Comparison of ENCODE assay signal across 8 cellular contexts in the genomic region with DNA sequence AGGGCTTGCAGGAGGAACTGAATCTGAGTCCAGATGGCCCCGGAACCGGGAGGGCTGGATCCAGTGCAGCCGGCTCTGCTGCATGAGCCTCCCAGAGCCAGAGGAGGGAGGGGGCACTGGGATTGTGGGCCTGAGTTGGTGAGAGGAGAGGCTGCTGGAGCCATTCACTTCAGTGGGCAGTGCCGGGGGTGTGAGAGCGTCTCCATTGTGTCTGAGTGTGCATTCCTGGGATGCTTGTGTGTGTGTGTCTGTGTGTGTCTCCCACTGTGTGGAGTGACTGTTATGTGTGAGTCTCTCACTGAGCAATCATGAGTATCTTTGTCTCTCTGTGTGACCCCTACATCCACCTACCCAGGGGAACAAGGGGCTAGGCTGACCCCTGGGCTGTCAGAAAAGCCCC. TPM values are rescaled to one million over a fixed set of nuclear protein-coding genes. Genes with fewer than 3 reads are reported as not detected.
A peak's percentile ranks its signal among the peaks of the same experiment; 100 is the strongest.
DNase-seq lines count a peak whose midpoint lies in the region; ATAC-seq, FAIRE-seq and TF ChIP-seq lines count a peak whose summit lies in the region.
"Not testable (repeated sequence)": the region's sequence is repeated elsewhere in the genome, so short reads cannot be mapped to it uniquely, and the experiment has no call there.

No MANE protein-coding gene starts in this region.

- not testable (repeated sequence) for H4K20me1 ChIP-seq in GM23338 (replicated peaks; ENCODE audit: insufficient read depth); IMR-90 (ENCODE audit: insufficient read depth, low read length); astrocyte (ENCODE audit: insufficient read depth, low read length); H1 (replicated peaks in 1 of 2; ENCODE audit: control insufficient read depth in 1 of 2, insufficient read depth in 2 of 2, low read length in 2 of 2); HepG2 (ENCODE audit: insufficient read depth, low read length)

- not testable (repeated sequence) for H3K9me3 Mint-ChIP-seq in GM23338; astrocyte (ENCODE audit: unreplicated experiment); type B pancreatic cell

- not testable (repeated sequence) for H2AK5ac ChIP-seq in IMR-90 (ENCODE audit: low read depth, low read length); H1 (ENCODE audit: low read depth, low read length)

- intact Hi-C loops in IMR-90 (cut with micrococcal nuclease); right cardiac atrium (cut with DNase I); HepG2 (cut with micrococcal nuclease; ENCODE audit: unreplicated experiment): not testable (repeated sequence)

- peak; percentile 98 for FAIRE-seq in astrocyte (lab: Jason Lieb, UNC)
- FAIRE-seq in H1 (lab: Jason Lieb, UNC), result peak; percentile 77
- FAIRE-seq in HepG2 (lab: Jason Lieb, UNC), result not testable (repeated sequence)

- TF ChIP-seq CTCF in GM23338 (conservative IDR thresholded peaks at IDR 0.05; ENCODE audit: low read depth in 2 of 2); IMR-90 (conservative IDR thresholded peaks at IDR 0.05; ENCODE audit: low read depth, low read length); RWPE2 (IDR thresholded peaks at IDR 0.05; ENCODE audit: poor library complexity, severe bottlenecking); astrocyte (IDR thresholded peaks at IDR 0.05; ENCODE audit: insufficient read depth, low read depth, low read length); H1 (IDR thresholded peaks at IDR 0.05; ENCODE audit: control extremely low read depth in 1 of 3, insufficient read depth in 1 of 3, low read depth in 1 of 3, low read length in 3 of 3); HepG2 (CRISPR knock-in tag; IDR thresholded peaks at IDR 0.05); type B pancreatic cell (conservative IDR thresholded peaks at IDR 0.05): not testable (repeated sequence)

- not testable (repeated sequence) for H3K4me2 ChIP-seq in GM23338; IMR-90 (ENCODE audit: low read depth, low read length); astrocyte (ENCODE audit: low read length); H1 (ENCODE audit: insufficient read depth in 1 of 2, low read depth in 2 of 2, low read length in 2 of 2); HepG2 (ENCODE audit: low read depth, low read length)

- not testable (repeated sequence) for TF ChIP-seq RAD21 in IMR-90 (IDR thresholded peaks at IDR 0.05; ENCODE audit: low read length); H1 (IDR thresholded peaks at IDR 0.05 in 1 of 2, conservative IDR thresholded peaks at IDR 0.05 in 1 of 2; ENCODE audit: low read depth in 2 of 2, low read length in 2 of 2); HepG2 (CRISPR knock-in tag; IDR thresholded peaks at IDR 0.05)

- H3K18ac ChIP-seq in IMR-90 (ENCODE audit: low read depth, low read length); H1 (ENCODE audit: extremely low read depth, low read length): not testable (repeated sequence)

- not testable (repeated sequence) for H3K56ac ChIP-seq in IMR-90 (ENCODE audit: extremely low read depth, insufficient read depth, low read length); H1 (replicated peaks; ENCODE audit: insufficient read length, low read depth, low read length)

- not testable (repeated sequence) for H3K27me3 Mint-ChIP-seq in GM23338 (ENCODE audit: insufficient read depth, low read depth, poor library complexity); astrocyte (ENCODE audit: low read depth, unreplicated experiment); type B pancreatic cell

- not testable (repeated sequence) for H3K4ac ChIP-seq in IMR-90 (ENCODE audit: low read depth, low read length); H1 (replicated peaks; ENCODE audit: insufficient read length, low read depth, low read length)

- not testable (repeated sequence) for H3K9ac ChIP-seq in IMR-90 (ENCODE audit: low read depth, low read length); astrocyte (ENCODE audit: low read length); H1 (replicated peaks in 1 of 4; ENCODE audit: extremely low read depth in 1 of 4, low read depth in 3 of 4, low read length in 3 of 4); HepG2 (ENCODE audit: insufficient read depth, low read depth, low read length)

- not testable (repeated sequence) for BruUV-seq in IMR-90 (replicated peaks; lab: Mats Ljungman, UMichigan); HepG2 (replicated peaks; lab: Mats Ljungman, UMichigan)

- DNase-seq in GM23338 (ENCODE audit: low spot score); IMR-90; RWPE2 (ENCODE audit: low spot score); astrocyte (ENCODE audit: low read depth); H1 (ENCODE audit: low read depth in 1 of 2, low spot score in 2 of 2); right cardiac atrium; HepG2 (ENCODE audit: low spot score); type B pancreatic cell (ENCODE audit: extremely low spot score, unreplicated experiment): not testable (repeated sequence)

- H4K5ac ChIP-seq in IMR-90 (ENCODE audit: low read depth, low read length); H1 (ENCODE audit: insufficient read length, low read depth, low read length): not testable (repeated sequence)

- ATAC-seq in GM23338, result peak; percentile 56
- ATAC-seq in IMR-90 (ENCODE audit: low read depth), result peak; percentile 61
- 0 out of 3 replicates have a peak, but pooled peaks have one; percentile 6 for ATAC-seq in RWPE2 (ENCODE audit: low read depth)
- peak; percentile 2 to 6 for ATAC-seq in right cardiac atrium
- ATAC-seq in HepG2, result not testable (repeated sequence)

- H3K4me1 Mint-ChIP-seq in GM23338; astrocyte (ENCODE audit: low read depth, unreplicated experiment); type B pancreatic cell (ENCODE audit: unreplicated experiment): not testable (repeated sequence)

- H3K23ac ChIP-seq in IMR-90 (ENCODE audit: low read depth, low read length); H1 (ENCODE audit: insufficient read length): not testable (repeated sequence)

- dilution Hi-C loops in IMR-90 (cut with HindIII; ENCODE audit: low sequenced_read_pairs, unreplicated experiment), result not testable (repeated sequence)

- H2BK5ac ChIP-seq in IMR-90 (ENCODE audit: low read depth, low read length, poor library complexity, severe bottlenecking); H1 (ENCODE audit: low read depth, low read length): not testable (repeated sequence)

- not testable (repeated sequence) for H2BK15ac ChIP-seq in IMR-90 (ENCODE audit: low read depth, low read length); H1 (ENCODE audit: low read length)

- H3K14ac ChIP-seq in IMR-90 (replicated peaks; ENCODE audit: low read depth, low read length); H1 (ENCODE audit: insufficient read length): not testable (repeated sequence)

- not testable (repeated sequence) for TF ChIP-seq EP300 in H1 (IDR thresholded peaks at IDR 0.05; ENCODE audit: borderline replicate concordance in 1 of 2, low read depth in 2 of 2, low read length in 2 of 2); HepG2 (IDR thresholded peaks at IDR 0.05; ENCODE audit: low read depth in 2 of 2, low read length in 2 of 2); HepG2 (CRISPR knock-in tag; IDR thresholded peaks at IDR 0.05; ENCODE audit: borderline replicate concordance)

- not testable (repeated sequence) for H3K4me1 ChIP-seq in GM23338 (ENCODE audit: insufficient read depth); IMR-90 (ENCODE audit: control insufficient read depth, insufficient read depth, low read length); RWPE2 (ENCODE audit: insufficient read depth, poor library complexity, severe bottlenecking); astrocyte (ENCODE audit: insufficient read depth, low read length); H1 (replicated peaks in 1 of 4; ENCODE audit: control insufficient read depth in 3 of 4, insufficient read depth in 4 of 4, low read length in 3 of 4); right cardiac atrium (ENCODE audit: control insufficient read depth, insufficient read depth, low read length); HepG2 (ENCODE audit: insufficient read depth, low read length)

- not testable (repeated sequence) for H3K4me3 ChIP-seq in GM23338; IMR-90 (ENCODE audit: insufficient read depth, low read depth, low read length); RWPE2 (ENCODE audit: severe bottlenecking); astrocyte (ENCODE audit: insufficient read depth, low read depth, low read length); H1 (ENCODE audit: extremely low read depth in 1 of 4, insufficient read depth in 2 of 4, low read depth in 3 of 4, low read length in 4 of 4); right cardiac atrium (ENCODE audit: low read length); HepG2 (replicated peaks in 1 of 3; ENCODE audit: insufficient read depth in 1 of 3, low read depth in 2 of 3, low read length in 3 of 3)

- POLR2A ChIA-PET in IMR-90 (lab: Charles Lee; ENCODE audit: unreplicated experiment); H1 (lab: Charles Lee; ENCODE audit: partially characterized antibody); HepG2 (lab: Yijun Ruan, JAX): not testable (repeated sequence)

- H3K23me2 ChIP-seq in H1 (ENCODE audit: low read depth, low read length), result not testable (repeated sequence)

- not testable (repeated sequence) for H3K79me1 ChIP-seq in IMR-90 (ENCODE audit: low read depth in 1 of 2, low read length in 2 of 2); H1 (ENCODE audit: low read depth, low read length)

- H3K79me2 ChIP-seq in GM23338 (replicated peaks; ENCODE audit: insufficient read depth); astrocyte (ENCODE audit: insufficient read depth, low read length); H1 (ENCODE audit: control insufficient read depth in 1 of 2, insufficient read depth in 2 of 2, low read length in 2 of 2); HepG2 (ENCODE audit: insufficient read depth, low read length): not testable (repeated sequence)

- not testable (repeated sequence) for H3K36me3 Mint-ChIP-seq in GM23338 (ENCODE audit: low read depth); astrocyte (ENCODE audit: low read depth, unreplicated experiment); type B pancreatic cell

- not testable (repeated sequence) for H3K9me1 ChIP-seq in IMR-90 (ENCODE audit: insufficient read depth, low read length)

- not testable (repeated sequence) for H3K27ac Mint-ChIP-seq in GM23338
- peak overlapping the region; percentile 47 for H3K27ac Mint-ChIP-seq in astrocyte (ENCODE audit: unreplicated experiment)
- H3K27ac Mint-ChIP-seq in type B pancreatic cell, result peak overlapping the region; percentile 77

- WGBS in IMR-90 (ENCODE audit: extremely low coverage in 2 of 2, insufficient read length in 1 of 2), 2 experiments, result no CpG with 5 or more reads among the region's 5 CpGs
- WGBS in H1 (ENCODE audit: extremely low coverage in 1 of 2, insufficient coverage in 1 of 2, insufficient read length in 1 of 2, insufficient replicate concordance in 2 of 2, low coverage in 1 of 2, low lambda C conversion rate in 2 of 2, missing lambda C conversion rate in 1 of 2), 2 experiments, result no CpG with 5 or more reads among the region's 5 CpGs
- 32% methylated on average over 2 of the region's 5 CpGs for WGBS in right cardiac atrium
- WGBS in HepG2 (ENCODE audit: low lambda C conversion rate), result 50% methylated on average over 1 of the region's 5 CpGs

- H3F3A ChIP-seq in GM23338 (replicated peaks; ENCODE audit: low read depth), result not testable (repeated sequence)

- not testable (repeated sequence) for H2BK12ac ChIP-seq in H1 (ENCODE audit: low read depth, low read length)

- H3K9me2 ChIP-seq in GM23338 (ENCODE audit: insufficient read depth), result not testable (repeated sequence)

- not testable (repeated sequence) for H4K91ac ChIP-seq in IMR-90 (ENCODE audit: insufficient read depth, low read depth, low read length); H1 (replicated peaks; ENCODE audit: insufficient read length, low read length)

- H4K8ac ChIP-seq in IMR-90 (ENCODE audit: low read depth in 2 of 2, low read length in 2 of 2); H1 (ENCODE audit: extremely low read depth, insufficient read depth, low read length): not testable (repeated sequence)

- CTCF ChIA-PET in IMR-90 (lab: Yijun Ruan, JAX); H1 (lab: Charles Lee; ENCODE audit: partially characterized antibody); HepG2 (lab: Yijun Ruan, JAX; ENCODE audit: low intra/inter-chr PET ratio, low total read pairs): not testable (repeated sequence)

- H3K27me3 ChIP-seq in GM23338 (ENCODE audit: insufficient read depth); IMR-90 (ENCODE audit: control insufficient read depth, insufficient read depth, low read length); RWPE2 (ENCODE audit: insufficient read depth, poor library complexity, severe bottlenecking); astrocyte (ENCODE audit: insufficient read depth, low read length); H1 (replicated peaks in 1 of 4; ENCODE audit: control insufficient read depth in 3 of 4, extremely low read depth in 1 of 4, insufficient read depth in 3 of 4, low read length in 3 of 4); right cardiac atrium (ENCODE audit: control insufficient read depth, insufficient read depth); HepG2 (ENCODE audit: control insufficient read depth in 1 of 2, insufficient read depth in 2 of 2, low read length in 2 of 2): not testable (repeated sequence)

- not testable (repeated sequence) for H2AFZ ChIP-seq in GM23338; IMR-90 (replicated peaks; ENCODE audit: low read length, poor library complexity); astrocyte (ENCODE audit: low read depth, low read length); H1 (ENCODE audit: low read length); HepG2 (ENCODE audit: low read length)

- H3K27ac ChIP-seq in GM23338 (ENCODE audit: low read depth); IMR-90 (ENCODE audit: insufficient read depth, low read length); RWPE2 (ENCODE audit: poor library complexity, severe bottlenecking); astrocyte (ENCODE audit: low read depth, low read length); H1 (ENCODE audit: low read depth, low read length); right cardiac atrium (ENCODE audit: low read length); HepG2 (ENCODE audit: extremely low read length, insufficient read depth, low read length): not testable (repeated sequence)

- in situ Hi-C loops in IMR-90 (cut with MboI; ENCODE audit: low sequenced_read_pairs); HepG2 (cut with HindIII; ENCODE audit: extremely low pct_ligation_motif_present, low pct_unique_long_range_greater_than_20kb): not testable (repeated sequence)

- H3K9me3 ChIP-seq in IMR-90 (ENCODE audit: control insufficient read depth, insufficient read depth, low read length); RWPE2 (ENCODE audit: severe bottlenecking); astrocyte (ENCODE audit: insufficient read depth, low read depth, low read length); H1 (ENCODE audit: insufficient read depth in 2 of 2, low read depth in 1 of 2, low read length in 1 of 2); right cardiac atrium (ENCODE audit: control insufficient read depth, low read length); HepG2 (ENCODE audit: low read length): not testable (repeated sequence)

- H2AK9ac ChIP-seq in IMR-90 (replicated peaks; ENCODE audit: low read depth, low read length, poor library complexity), result not testable (repeated sequence)

- H3K36me3 ChIP-seq in GM23338 (ENCODE audit: insufficient read depth); IMR-90 (ENCODE audit: control insufficient read depth, insufficient read depth, low read length); RWPE2 (ENCODE audit: low read depth); astrocyte (ENCODE audit: insufficient read depth, low read length); H1 (ENCODE audit: control insufficient read depth in 2 of 4, insufficient read depth in 4 of 4, low read length in 3 of 4); HepG2 (replicated peaks in 1 of 2; ENCODE audit: control insufficient read depth in 1 of 2, insufficient read depth in 2 of 2, low read length in 2 of 2): not testable (repeated sequence)

- not testable (repeated sequence) for H3K4me3 Mint-ChIP-seq in GM23338; astrocyte (ENCODE audit: unreplicated experiment); type B pancreatic cell

- not testable (repeated sequence) for H2BK120ac ChIP-seq in IMR-90 (ENCODE audit: low read depth, low read length); H1 (replicated peaks; ENCODE audit: low read depth, low read length)

- not testable (repeated sequence) for TF ChIP-seq POLR2A in IMR-90 (IDR thresholded peaks at IDR 0.05; ENCODE audit: low read depth, low read length); H1 (IDR thresholded peaks at IDR 0.05; ENCODE audit: control extremely low read depth in 1 of 2, low read depth in 2 of 2, low read length in 2 of 2); HepG2 (IDR thresholded peaks at IDR 0.05; ENCODE audit: insufficient read depth in 1 of 2, low read depth in 2 of 2, low read length in 2 of 2)

- H2BK20ac ChIP-seq in IMR-90 (ENCODE audit: low read depth, low read length); H1 (ENCODE audit: low read length): not testable (repeated sequence)

RNA-seq across cellular contexts. Expression of gene GRAP, which starts 17.0 kb away (rescaled TPM):
- total RNA-seq in GM23338 (2014; rRNA removed; shearing (Covaris generic)), result 0.24 and 0.27 TPM in 2 replicates
- polyA plus RNA-seq in GM23338 (2016; fragmentation: Nextera tagmentation; extraction: Ambion mirVana) (0.47 TPM in 1 of 2 replicates, not detected in the other), IMR-90 (2012; rRNA removed) (0.13 and 0.14 TPM in 2 replicates), H1 (2011; rRNA removed) (0.18 and 0.24 TPM in 2 replicates), right cardiac atrium (2.3 TPM), HepG2 (2011; rRNA removed) (1.6 and 1.7 TPM in 2 replicates)
- total RNA-seq in IMR-90 (2012; rRNA removed) (under 0.01 TPM in 1 of 2 replicates, not detected in the other), astrocyte (0.30 and 0.38 TPM in 2 replicates), right cardiac atrium (1 to 10 TPM; 2.8 to 4.1 (median 3.6) TPM), HepG2 (2016; rRNA removed; fragmentation: Illumina TruSeq; extraction: Trizol) (0.77 and 0.90 TPM in 2 replicates), type B pancreatic cell (ENCODE audit: low replicate concordance) (0.22 TPM in 1 of 2 replicates, not detected in the other)
- polyA plus RNA-seq in IMR-90 (2012; cell fraction: cytosol; rRNA removed), result 0.05 TPM in 1 of 2 replicates, not detected in the other
- 0.14 and 0.22 TPM in 2 replicates for polyA plus RNA-seq in IMR-90 (2012; cell fraction: nucleus; rRNA removed; ENCODE audit: low replicate concordance)
- 0.24 and 0.29 TPM in 2 replicates for total RNA-seq in H1 (2021; fragmentation: NEBNext Ultra II Directional; extraction: Animal tissue kit (Norgen Biotek cat#: 25700))
- 0.23 TPM for polyA plus RNA-seq in H1 (2011; cell fraction: cytosol; rRNA removed)
- polyA plus RNA-seq in H1 (2011; cell fraction: nucleus; rRNA removed), result 0.93 TPM
- 0.16 to 0.19 TPM in 2 of 4 replicates, not detected in the others for polyA plus RNA-seq in H1 (2012, experiment 1 of 2)
- 0.17 TPM for polyA plus RNA-seq in H1 (2012, experiment 2 of 2)
- 0.43 TPM for polyA plus RNA-seq in H1 (2013, experiment 1 of 2)
- 0.24 TPM for polyA plus RNA-seq in H1 (2013, experiment 2 of 2)
- polyA minus RNA-seq in H1 (2011; rRNA and poly(A)+ RNA removed), result 0.19 TPM in 1 of 2 replicates, not detected in the other
- not detected for polyA minus RNA-seq in H1 (2011; cell fraction: cytosol; rRNA and poly(A)+ RNA removed)
- polyA minus RNA-seq in H1 (2011; cell fraction: nucleus; rRNA and poly(A)+ RNA removed), result 1.00 TPM
- total RNA-seq in HepG2 (2016; cell fraction: cytosol; rRNA removed; fragmentation: Illumina TruSeq; extraction: Trizol; ENCODE audit: low read depth), result 0.10 and 0.35 TPM in 2 replicates
- total RNA-seq in HepG2 (2016; cell fraction: insoluble cytoplasmic fraction; rRNA removed; fragmentation: Illumina TruSeq; extraction: Trizol), result 0.76 and 1.1 TPM in 2 replicates
- 0.31 and 0.69 TPM in 2 replicates for total RNA-seq in HepG2 (2016; cell fraction: membrane; rRNA removed; fragmentation: Illumina TruSeq; extraction: Trizol)
- 0.31 and 0.60 TPM in 2 replicates for total RNA-seq in HepG2 (2016; cell fraction: nucleus; rRNA removed; fragmentation: Illumina TruSeq; extraction: Trizol)
- polyA plus RNA-seq in HepG2 (2011; cell fraction: cytosol; rRNA removed), result 0.79 and 2.2 TPM in 2 replicates
- polyA plus RNA-seq in HepG2 (2011; cell fraction: nucleus; rRNA removed), result 1.8 and 2.6 TPM in 2 replicates
- polyA plus RNA-seq in HepG2 (2012), result 0.37 and 0.85 TPM in 2 replicates
- polyA plus RNA-seq in HepG2 (2016; cell fraction: cytosol; fragmentation: Illumina TruSeq; extraction: Trizol; ENCODE audit: low read depth), result 0.12 and 0.14 TPM in 2 replicates
- 0.44 and 0.88 TPM in 2 replicates for polyA plus RNA-seq in HepG2 (2016; cell fraction: insoluble cytoplasmic fraction; fragmentation: Illumina TruSeq; extraction: Trizol; ENCODE audit: low read depth)
- 0.29 and 0.35 TPM in 2 replicates for polyA plus RNA-seq in HepG2 (2016; cell fraction: membrane; fragmentation: Illumina TruSeq; extraction: Trizol; ENCODE audit: low read depth)
- 1.00 and 1.2 TPM in 2 replicates for polyA plus RNA-seq in HepG2 (2016; cell fraction: nucleus; fragmentation: Illumina TruSeq; extraction: Trizol; ENCODE audit: insufficient read depth, low read depth)
- 0.16 and 2.7 TPM in 2 replicates for polyA minus RNA-seq in HepG2 (2011; rRNA and poly(A)+ RNA removed; ENCODE audit: low replicate concordance)
- 0.49 and 0.79 TPM in 2 replicates for polyA minus RNA-seq in HepG2 (2011; cell fraction: cytosol; rRNA and poly(A)+ RNA removed)
- 0.75 and 0.90 TPM in 2 replicates for polyA minus RNA-seq in HepG2 (2011; cell fraction: nucleus; rRNA and poly(A)+ RNA removed)

RNA-seq across cellular contexts. Expression of gene FAM83G, which starts 25.2 kb away (rescaled TPM):
- 44.5 and 46.6 TPM in 2 replicates for total RNA-seq in GM23338 (2014; rRNA removed; shearing (Covaris generic))
- polyA plus RNA-seq in GM23338 (2016; fragmentation: Nextera tagmentation; extraction: Ambion mirVana) (7.6 and 8.5 TPM in 2 replicates), IMR-90 (2012; rRNA removed) (12.6 and 14.1 TPM in 2 replicates), H1 (2011; rRNA removed) (15.4 and 21.3 TPM in 2 replicates), right cardiac atrium (18.7 TPM), HepG2 (2011; rRNA removed) (13.7 and 21.2 TPM in 2 replicates)
- total RNA-seq in IMR-90 (2012; rRNA removed) (9.5 and 10.3 TPM in 2 replicates), astrocyte (10.6 and 12.9 TPM in 2 replicates), right cardiac atrium (10 to 100 TPM; 27.7 to 40.2 (median 30.3) TPM), HepG2 (2016; rRNA removed; fragmentation: Illumina TruSeq; extraction: Trizol) (14.0 and 18.6 TPM in 2 replicates), type B pancreatic cell (ENCODE audit: low replicate concordance) (8.3 and 18.5 TPM in 2 replicates)
- polyA plus RNA-seq in IMR-90 (2012; cell fraction: cytosol; rRNA removed), result 7.5 and 10.0 TPM in 2 replicates
- 16.3 and 36.3 TPM in 2 replicates for polyA plus RNA-seq in IMR-90 (2012; cell fraction: nucleus; rRNA removed; ENCODE audit: low replicate concordance)
- total RNA-seq in H1 (2021; fragmentation: NEBNext Ultra II Directional; extraction: Animal tissue kit (Norgen Biotek cat#: 25700)), result 28.7 and 29.0 TPM in 2 replicates
- 14.3 TPM for polyA plus RNA-seq in H1 (2011; cell fraction: cytosol; rRNA removed)
- polyA plus RNA-seq in H1 (2011; cell fraction: nucleus; rRNA removed), result 29.6 TPM
- polyA plus RNA-seq in H1 (2012, experiment 1 of 2), result 13.8 to 20.5 TPM (median 18.5 TPM) in 4 replicates
- polyA plus RNA-seq in H1 (2012, experiment 2 of 2), result 20.3 TPM
- polyA plus RNA-seq in H1 (2013, experiment 1 of 2), result 13.9 TPM
- 13.4 TPM for polyA plus RNA-seq in H1 (2013, experiment 2 of 2)
- 20.1 and 21.0 TPM in 2 replicates for polyA minus RNA-seq in H1 (2011; rRNA and poly(A)+ RNA removed)
- polyA minus RNA-seq in H1 (2011; cell fraction: cytosol; rRNA and poly(A)+ RNA removed), result 21.6 TPM
- polyA minus RNA-seq in H1 (2011; cell fraction: nucleus; rRNA and poly(A)+ RNA removed), result 22.7 TPM
- 3.1 and 3.2 TPM in 2 replicates for total RNA-seq in HepG2 (2016; cell fraction: cytosol; rRNA removed; fragmentation: Illumina TruSeq; extraction: Trizol; ENCODE audit: low read depth)
- 11.3 and 19.1 TPM in 2 replicates for total RNA-seq in HepG2 (2016; cell fraction: insoluble cytoplasmic fraction; rRNA removed; fragmentation: Illumina TruSeq; extraction: Trizol)
- total RNA-seq in HepG2 (2016; cell fraction: membrane; rRNA removed; fragmentation: Illumina TruSeq; extraction: Trizol), result 8.0 and 8.1 TPM in 2 replicates
- 19.9 and 21.9 TPM in 2 replicates for total RNA-seq in HepG2 (2016; cell fraction: nucleus; rRNA removed; fragmentation: Illumina TruSeq; extraction: Trizol)
- polyA plus RNA-seq in HepG2 (2011; cell fraction: cytosol; rRNA removed), result 9.8 and 12.5 TPM in 2 replicates
- 62.7 and 63.6 TPM in 2 replicates for polyA plus RNA-seq in HepG2 (2011; cell fraction: nucleus; rRNA removed)
- 9.6 and 14.4 TPM in 2 replicates for polyA plus RNA-seq in HepG2 (2012)
- polyA plus RNA-seq in HepG2 (2016; cell fraction: cytosol; fragmentation: Illumina TruSeq; extraction: Trizol; ENCODE audit: low read depth), result 1.4 and 1.5 TPM in 2 replicates
- 10.4 and 12.3 TPM in 2 replicates for polyA plus RNA-seq in HepG2 (2016; cell fraction: insoluble cytoplasmic fraction; fragmentation: Illumina TruSeq; extraction: Trizol; ENCODE audit: low read depth)
- 4.1 and 4.4 TPM in 2 replicates for polyA plus RNA-seq in HepG2 (2016; cell fraction: membrane; fragmentation: Illumina TruSeq; extraction: Trizol; ENCODE audit: low read depth)
- 43.0 and 45.0 TPM in 2 replicates for polyA plus RNA-seq in HepG2 (2016; cell fraction: nucleus; fragmentation: Illumina TruSeq; extraction: Trizol; ENCODE audit: insufficient read depth, low read depth)
- 18.2 and 34.3 TPM in 2 replicates for polyA minus RNA-seq in HepG2 (2011; rRNA and poly(A)+ RNA removed; ENCODE audit: low replicate concordance)
- polyA minus RNA-seq in HepG2 (2011; cell fraction: cytosol; rRNA and poly(A)+ RNA removed), result 14.7 and 14.9 TPM in 2 replicates
- polyA minus RNA-seq in HepG2 (2011; cell fraction: nucleus; rRNA and poly(A)+ RNA removed), result 24.2 and 25.2 TPM in 2 replicates
